ENCODE assay signal across 9 cellular contexts in the genomic region with DNA sequence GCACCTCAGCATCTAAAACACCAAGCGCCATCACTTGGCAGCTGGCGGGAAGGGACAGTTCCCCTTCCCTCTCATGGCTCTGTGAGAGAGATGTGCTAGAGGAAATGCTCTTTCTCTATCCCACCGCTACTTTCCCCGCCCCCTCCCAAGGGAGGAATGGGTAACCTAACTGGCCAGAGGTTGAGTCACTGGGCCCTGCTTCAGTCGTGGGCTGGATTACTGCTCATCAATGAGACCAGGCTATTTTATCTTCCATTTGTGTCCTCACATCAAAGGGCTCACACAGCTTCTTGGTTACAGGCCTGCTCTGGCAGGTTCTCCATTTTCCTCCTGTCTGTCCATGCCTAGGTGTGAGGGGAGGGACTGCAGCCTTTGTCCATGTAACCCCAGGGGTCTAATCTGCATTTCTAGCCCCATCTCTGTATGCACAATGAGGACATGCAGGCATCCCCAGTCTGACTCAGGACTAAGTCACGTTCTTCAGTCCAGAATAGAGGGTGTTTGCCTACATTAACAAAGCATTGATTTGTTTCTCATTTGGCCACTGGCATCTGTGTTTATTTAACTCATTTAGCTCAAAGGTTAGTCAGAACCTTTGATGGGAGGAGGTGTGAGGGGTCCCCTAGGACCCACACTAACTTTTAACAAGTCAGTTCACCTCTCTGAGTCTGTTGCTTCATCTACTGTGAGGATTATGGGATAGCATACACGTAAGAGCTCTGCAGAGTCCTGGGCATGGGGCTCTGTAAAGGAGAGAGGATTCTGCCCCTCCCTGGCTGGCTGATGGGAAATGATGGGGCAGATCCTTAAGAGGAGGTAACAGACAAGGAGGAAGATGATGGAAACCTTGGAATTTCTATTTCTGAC.
A peak's percentile ranks its signal among the peaks of the same experiment; 100 is the strongest.
DNase-seq lines count a peak whose midpoint lies in the region; ATAC-seq and TF ChIP-seq lines count a peak whose summit lies in the region.
"Had no signal": no experiment of that assay in that cellular context is flagged by ENCODE, and none has a peak within 500 bp of the region (broad histone marks: within the 10 kb centered on the region; RNA-seq: fewer than 3 reads in every experiment).

No MANE protein-coding gene starts in this region.

- H4K91ac ChIP-seq in trophoblast cell (ENCODE audit: low read depth, low read length) = no peak overlapping the region

- peaks cover 27% of the 10 kb centered on the region for H3F3A ChIP-seq in GM23248 (ENCODE audit: insufficient read depth)

- H3K9me2 ChIP-seq in GM23248 (ENCODE audit: insufficient read depth) (no peaks in the 10 kb centered on the region), OCI-LY7 (ENCODE audit: insufficient read depth, low read length) (no peaks in the 10 kb centered on the region)

- WGBS in GM23248 (ENCODE audit: low coverage in 1 of 2, low lambda C conversion rate in 2 of 2, missing lambda C conversion rate in 2 of 2), 2 experiments = 29 to 32% methylated on average over 7 of the region's 7 CpGs
- no CpG with 5 or more reads among the region's 7 CpGs for WGBS in trophoblast cell (ENCODE audit: extremely low coverage, insufficient coverage, insufficient read length)

- CTCF ChIA-PET in OCI-LY7 (lab: Charles Lee; ENCODE audit: unreplicated experiment) = no interaction called here

- TF ChIP-seq CTCF in OCI-LY7 (conservative IDR thresholded peaks at IDR 0.05; ENCODE audit: low read length) (no peak), fibroblast of lung (conservative IDR thresholded peaks at IDR 0.05 in 1 of 2, IDR thresholded peaks at IDR 0.05 in 1 of 2; ENCODE audit: low read depth in 1 of 2, low read length in 2 of 2) (no peak)

- in situ Hi-C loops in GM23248 (cut with MboI) = no loop called here

- H3K4me3 ChIP-seq in GM23248 = peak overlapping the region; percentile 6; the same call in 1 of the 2 replicates
- H3K4me3 ChIP-seq in OCI-LY7 (ENCODE audit: low read depth, low read length, poor library complexity, severe bottlenecking) = no peak overlapping the region
- H3K4me3 ChIP-seq in fibroblast of lung (replicated peaks in 1 of 4; ENCODE audit: control extremely low read depth in 1 of 4, insufficient read depth in 1 of 4, low read depth in 3 of 4, low read length in 4 of 4) = no peak overlapping the region
- H3K4me3 ChIP-seq in trophoblast cell (ENCODE audit: low read depth, low read length) = no peak overlapping the region

- no peak overlapping the region for H4K12ac ChIP-seq in trophoblast cell (ENCODE audit: low read depth, low read length)

- no peak overlapping the region for H2BK12ac ChIP-seq in trophoblast cell (ENCODE audit: low read length)

- no TSS peak for BruUV-seq in OCI-LY7 (replicated peaks; lab: Mats Ljungman, UMichigan)

- H3K27ac ChIP-seq in GM23248 = peak overlapping the region; percentile 78
- no peak overlapping the region for H3K27ac ChIP-seq in OCI-LY7 (ENCODE audit: low read depth, low read length, poor library complexity, severe bottlenecking)
- H3K27ac ChIP-seq in fibroblast of lung (ENCODE audit: insufficient read depth, low read length) = peak overlapping the region; percentile 86
- no peak overlapping the region for H3K27ac ChIP-seq in trophoblast cell (ENCODE audit: low read depth, low read length)

- POLR2A ChIA-PET in OCI-LY7 (lab: Charles Lee) = interaction anchor here (0.6 kb wide), 1 partner anchor 100 kb away, joined by 3 read pairs; no protein-coding TSS in a partner anchor

- H3K23ac ChIP-seq in trophoblast cell (ENCODE audit: low read length) = no peak overlapping the region

- H3K9me3 ChIP-seq in GM23248 (ENCODE audit: low read depth) = no peaks in the 10 kb centered on the region
- H3K9me3 ChIP-seq in OCI-LY7 (ENCODE audit: low read length) = no peaks in the 10 kb centered on the region
- H3K9me3 ChIP-seq in fibroblast of lung (ENCODE audit: control insufficient read depth, insufficient read depth, low read depth, low read length) = no peaks in the 10 kb centered on the region
- H3K9me3 ChIP-seq in trophoblast cell (ENCODE audit: insufficient read depth, low read depth, low read length) = no peaks in the 10 kb centered on the region

- H2AK5ac ChIP-seq in trophoblast cell (ENCODE audit: low read length) = no peak overlapping the region

- no peak for ATAC-seq in GM21390 (IDR thresholded peaks at IDR 0.05; ENCODE audit: unreplicated experiment)

- no peaks in the 10 kb centered on the region for H3K79me1 ChIP-seq in trophoblast cell (ENCODE audit: low read length)

- peak overlapping the region; percentile 35 for H3K9ac ChIP-seq in GM23248
- no peak overlapping the region for H3K9ac ChIP-seq in fibroblast of lung (ENCODE audit: insufficient read depth, low read length)
- no peak overlapping the region for H3K9ac ChIP-seq in trophoblast cell (ENCODE audit: low read length)

- H3K14ac ChIP-seq in trophoblast cell (ENCODE audit: low read length) = no peak overlapping the region

- H4K20me1 ChIP-seq in GM23248 (ENCODE audit: insufficient read depth) (no peaks in the 10 kb centered on the region), OCI-LY7 (ENCODE audit: insufficient read depth, low read length) (no peaks in the 10 kb centered on the region), fibroblast of lung (ENCODE audit: control insufficient read depth, extremely low read depth, insufficient read depth, low read length) (no peaks in the 10 kb centered on the region)

- peak; percentile 91 for DNase-seq in GM23248
- DNase-seq in OCI-LY7 (ENCODE audit: low spot score) = peak; percentile 11
- peak; percentile 60 to 81 for DNase-seq in fibroblast of lung (ENCODE audit: low read depth in 2 of 2)
- no peak for DNase-seq in trophoblast cell
- DNase-seq in KG1 (lab: John Stamatoyannopoulos, UW) = no peak
- DNase-seq in activated CD4-positive, alpha-beta T cell treated with anti-CD3 and anti-CD28 coated beads, Interleukin-2, amount 50 U/mL, for 48 hours = no peak
- DNase-seq in activated CD4-positive, CD25-positive, alpha-beta regulatory T cell (lab: John Stamatoyannopoulos, UW) = no peak
- DNase-seq: activated B cell treated with CpG ODN at 0.5 μM for 24 hours had no signal

- no peak overlapping the region for H4K8ac ChIP-seq in trophoblast cell (ENCODE audit: low read depth, low read length)

- H3K36me3 ChIP-seq in GM23248 (ENCODE audit: low read depth) (no peaks in the 10 kb centered on the region), OCI-LY7 (ENCODE audit: insufficient read depth, low read length) (peaks cover 79% of the 10 kb centered on the region), fibroblast of lung (ENCODE audit: control insufficient read depth, insufficient read depth, low read length) (peaks cover 9% of the 10 kb centered on the region), trophoblast cell (ENCODE audit: control insufficient read depth in 1 of 2, insufficient read depth in 2 of 2, low read length in 2 of 2) (peaks cover 5 to 22% of the 10 kb centered on the region in 2 experiments)

- no peak overlapping the region for H2BK120ac ChIP-seq in trophoblast cell (ENCODE audit: insufficient read depth, low read length, poor library complexity)

- no peak overlapping the region for H3K18ac ChIP-seq in trophoblast cell (ENCODE audit: low read length)

- H3K4me2 ChIP-seq in GM23248 (ENCODE audit: unreplicated experiment) (peak overlapping the region; percentile 64), OCI-LY7 (ENCODE audit: low read length) (no peak overlapping the region), fibroblast of lung (ENCODE audit: extremely low read depth, insufficient read depth, low read length) (peak overlapping the region; percentile 77), trophoblast cell (ENCODE audit: low read length) (peak overlapping the region; percentile 8)

- no peak overlapping the region for H3K4ac ChIP-seq in trophoblast cell (ENCODE audit: low read depth, low read length)

- H2AFZ ChIP-seq in GM23248 = peak overlapping the region; percentile 61
- H2AFZ ChIP-seq in OCI-LY7 (ENCODE audit: low read length) = no peak overlapping the region
- H2AFZ ChIP-seq in fibroblast of lung (ENCODE audit: low read length) = peak overlapping the region; percentile 29
- H2AFZ ChIP-seq in trophoblast cell (ENCODE audit: insufficient read depth, low read length, poor library complexity) = no peak overlapping the region

- intact Hi-C loops in OCI-LY7 (cut with micrococcal nuclease; ENCODE audit: unreplicated experiment) = no loop called here

- no peak overlapping the region for H2BK5ac ChIP-seq in trophoblast cell (ENCODE audit: low read depth, low read length, poor library complexity)

- H3K79me2 ChIP-seq in GM23248 (ENCODE audit: insufficient read depth) (no peaks in the 10 kb centered on the region), OCI-LY7 (ENCODE audit: insufficient read depth, low read depth, low read length) (no peaks in the 10 kb centered on the region), fibroblast of lung (ENCODE audit: control insufficient read depth, insufficient read depth, low read length) (no peaks in the 10 kb centered on the region), trophoblast cell (ENCODE audit: control insufficient read depth, insufficient read depth, low read length, poor library complexity) (no peaks in the 10 kb centered on the region)

- H3K27me3 ChIP-seq in GM23248 (replicated peaks; ENCODE audit: insufficient read depth) = no peaks in the 10 kb centered on the region
- no peaks in the 10 kb centered on the region for H3K27me3 ChIP-seq in fibroblast of lung (ENCODE audit: control insufficient read depth, insufficient read depth, low read length)
- no peaks in the 10 kb centered on the region for H3K27me3 ChIP-seq in trophoblast cell (ENCODE audit: insufficient read depth, low read length)

- H3K4me1 ChIP-seq in GM23248 (ENCODE audit: insufficient read depth) = peaks cover 22% of the 10 kb centered on the region
- no peaks in the 10 kb centered on the region for H3K4me1 ChIP-seq in OCI-LY7 (ENCODE audit: insufficient read depth, low read length, poor library complexity, severe bottlenecking)
- peaks cover 15% of the 10 kb centered on the region for H3K4me1 ChIP-seq in fibroblast of lung (ENCODE audit: control insufficient read depth, extremely low read depth, insufficient read depth, low read length)
- H3K4me1 ChIP-seq in trophoblast cell (ENCODE audit: control insufficient read depth in 1 of 2, insufficient read depth in 2 of 2, low read length in 2 of 2) = peaks cover 0 to 2% of the 10 kb centered on the region in 2 experiments

Comparison
In these comparisons a context has a peak if more than half of its experiments do, and no peak if none do; other contexts are left out.
1. DNase-seq: peak in GM23248 (single experiment), OCI-LY7 (single experiment) and fibroblast of lung (2 of 2); none in trophoblast cell (0 of 2), KG1 (single experiment), activated CD4-positive, alpha-beta T cell treated with anti-CD3 and anti-CD28 coated beads, Interleukin-2, amount 50 U/mL, for 48 hours (0 of 2) and activated CD4-positive, CD25-positive, alpha-beta regulatory T cell (0 of 4).
2. H2AFZ ChIP-seq: peak in GM23248 (single experiment) and fibroblast of lung (single experiment); none in OCI-LY7 (single experiment) and trophoblast cell (single experiment).
3. H3K27ac ChIP-seq: peak in GM23248 (single experiment) and fibroblast of lung (single experiment); none in OCI-LY7 (single experiment) and trophoblast cell (single experiment).